ENCODE assay signal across 10 cellular contexts in genomic region chr9:134408389-134408788, GRCh38.
DNase-seq lines count a peak whose midpoint lies in the region; ATAC-seq, FAIRE-seq and TF ChIP-seq lines count a peak whose summit lies in the region.
"Had no signal": no experiment of that assay in that cellular context is flagged by ENCODE, and none has a peak within 500 bp of the region (broad histone marks: within the 10 kb centered on the region; RNA-seq: fewer than 3 reads in every experiment).

No MANE protein-coding gene starts in this region.

- H3K9me3 ChIP-seq in GM12878 (replicated peaks; ENCODE audit: control insufficient read depth, insufficient read depth, low read length) (no peaks in the 10 kb centered on the region), mesenchymal stem cell (ENCODE audit: control insufficient read depth, low read length) (no peaks in the 10 kb centered on the region), vagina (no peaks in the 10 kb centered on the region), HAP-1 (no peaks in the 10 kb centered on the region)

- H2BK12ac ChIP-seq in mesenchymal stem cell (ENCODE audit: low read length in 2 of 2) = peak overlapping the region in 1 of 2 experiments; percentile 90

- no peak overlapping the region for H3K9ac ChIP-seq in GM12878 (ENCODE audit: control insufficient read depth, insufficient read depth, low read length)
- no peak overlapping the region for H3K9ac ChIP-seq in mesenchymal stem cell (ENCODE audit: low read length)

- TF ChIP-seq RAD21 in GM12878 (IDR thresholded peaks at IDR 0.05; ENCODE audit: insufficient read depth, low read depth, low read length) = 0 out of 2 replicates have a peak, but pooled peaks have one; percentile 11

- H3K27ac Mint-ChIP-seq in natural killer cell = peak overlapping the region in 1 of 2 donors; percentile 80
- H3K27ac Mint-ChIP-seq in natural killer cell treated with Interleukin-12 subunit alpha and Interleukin-12 subunit beta and Interleukin-15 and Interleukin-18, amount 100 ng/mL, for 72 hours = no peak overlapping the region

- H2AFZ ChIP-seq in GM12878 (ENCODE audit: control insufficient read depth, low read depth, low read length) (no peak overlapping the region), mesenchymal stem cell (ENCODE audit: low read depth, low read length) (no peak overlapping the region)

- RAD21 ChIA-PET in GM12878 (lab: Charles Lee; ENCODE audit: unreplicated experiment) = no interaction called here

- no peak for DNase-seq in natural killer cell
- no peak for DNase-seq in natural killer cell treated with Interleukin-12 subunit alpha and Interleukin-12 subunit beta and Interleukin-15 and Interleukin-18, amount 100 ng/mL, for 72 hours (ENCODE audit: low spot score)
- no peak for DNase-seq in GM12878 (ENCODE audit: low read depth, low spot score)
- DNase-seq in mesenchymal stem cell = no peak
- DNase-seq in vagina (ENCODE audit: extremely low spot score in 2 of 2) = no peak
- no peak for DNase-seq in HAP-1 (ENCODE audit: low spot score in 2 of 2)
- no peak for DNase-seq in globus pallidus (ENCODE audit: low spot score)
- DNase-seq: Karpas-422 had no signal

- H3K27ac ChIP-seq in GM12878 (ENCODE audit: control insufficient read depth, insufficient read depth) (no peak overlapping the region), mesenchymal stem cell (ENCODE audit: low read length, poor library complexity, severe bottlenecking) (no peak overlapping the region), vagina (peak overlapping the region; percentile 80)

- H3K4me2 ChIP-seq in GM12878 (ENCODE audit: control insufficient read depth, insufficient read depth) (no peak overlapping the region), mesenchymal stem cell (ENCODE audit: low read length, poor library complexity, severe bottlenecking) (no peak overlapping the region)

- H3K4me1 ChIP-seq in GM12878 (ENCODE audit: control insufficient read depth, insufficient read depth, low read length) = peaks cover 47% of the 10 kb centered on the region
- H3K4me1 ChIP-seq in mesenchymal stem cell (ENCODE audit: control insufficient read depth, insufficient read depth, low read depth, low read length) = peaks cover 65% of the 10 kb centered on the region
- peaks cover 100% of the 10 kb centered on the region for H3K4me1 ChIP-seq in vagina
- H3K4me1 ChIP-seq in HAP-1 = peaks cover 9% of the 10 kb centered on the region

- H3K4me1 Mint-ChIP-seq in natural killer cell = peaks cover 40 to 68% of the 10 kb centered on the region in 2 donors
- peaks cover 41% of the 10 kb centered on the region in 2 donors for H3K4me1 Mint-ChIP-seq in natural killer cell treated with Interleukin-12 subunit alpha and Interleukin-12 subunit beta and Interleukin-15 and Interleukin-18, amount 100 ng/mL, for 72 hours (ENCODE audit: low read depth in 2 of 2)

- peak overlapping the region; percentile 33 for H2BK15ac ChIP-seq in mesenchymal stem cell (ENCODE audit: low read depth, poor library complexity, severe bottlenecking)

- H4K20me1 ChIP-seq in GM12878 (ENCODE audit: control insufficient read depth, insufficient read depth) = no peaks in the 10 kb centered on the region

- intact Hi-C loops in natural killer cell (cut with micrococcal nuclease) = loop anchor here (5.0 kb wide), 1 partner anchor 34 kb away; no protein-coding TSS in a partner anchor
- intact Hi-C loops in GM12878 (cut with micrococcal nuclease; ENCODE audit: unreplicated experiment) = no loop called here
- intact Hi-C loops in vagina (cut with DNase I) = no loop called here

- TF ChIP-seq CTCF in natural killer cell (IDR thresholded peaks at IDR 0.05) = no peak
- TF ChIP-seq CTCF in GM12878 (IDR thresholded peaks at IDR 0.05 in 2 of 3, conservative IDR thresholded peaks at IDR 0.05 in 1 of 3; ENCODE audit: control insufficient read depth in 2 of 3, extremely low read depth in 1 of 3, insufficient read depth in 1 of 3, low read depth in 3 of 3, low read length in 3 of 3) = no peak
- no peak for TF ChIP-seq CTCF in vagina (IDR thresholded peaks at IDR 0.05)

- H3K79me1 ChIP-seq in mesenchymal stem cell (replicated peaks; ENCODE audit: low read length, poor library complexity, severe bottlenecking) = peaks cover 61% of the 10 kb centered on the region

- no peak overlapping the region for H3K23ac ChIP-seq in mesenchymal stem cell (ENCODE audit: low read length in 2 of 2)

- no peaks in the 10 kb centered on the region for H3K36me3 Mint-ChIP-seq in natural killer cell
- H3K36me3 Mint-ChIP-seq in natural killer cell treated with Interleukin-12 subunit alpha and Interleukin-12 subunit beta and Interleukin-15 and Interleukin-18, amount 100 ng/mL, for 72 hours = no peaks in the 10 kb centered on the region

- CTCF ChIA-PET in GM12878 (lab: Yijun Ruan, JAX) = no interaction called here

- TF ChIP-seq EP300 in GM12878 (IDR thresholded peaks at IDR 0.05; ENCODE audit: borderline replicate concordance in 1 of 2, control insufficient read depth in 1 of 2, low read depth in 2 of 2, low read length in 2 of 2) = no peak

- H3K27me3 Mint-ChIP-seq in natural killer cell (ENCODE audit: low read depth in 2 of 2) = no peaks in the 10 kb centered on the region
- H3K27me3 Mint-ChIP-seq in natural killer cell treated with Interleukin-12 subunit alpha and Interleukin-12 subunit beta and Interleukin-15 and Interleukin-18, amount 100 ng/mL, for 72 hours = peaks cover 0 to 2% of the 10 kb centered on the region in 2 donors

- peak overlapping the region in 1 of 2 experiments; percentile 88 for H3K18ac ChIP-seq in mesenchymal stem cell (ENCODE audit: low read depth in 1 of 2, low read length in 2 of 2)

- no TSS peak for BruUV-seq in GM12878 (replicated peaks; lab: Mats Ljungman, UMichigan)

- H3K27me3 ChIP-seq in GM12878 (replicated peaks in 1 of 2; ENCODE audit: control insufficient read depth in 2 of 2, insufficient read depth in 2 of 2, low read length in 1 of 2) (no peaks in the 10 kb centered on the region), mesenchymal stem cell (ENCODE audit: control insufficient read depth in 1 of 2, insufficient read depth in 1 of 2, low read length in 2 of 2) (no peaks in the 10 kb centered on the region), vagina (no peaks in the 10 kb centered on the region), HAP-1 (ENCODE audit: low read depth) (no peaks in the 10 kb centered on the region)

- POLR2A ChIA-PET in GM12878 (lab: Charles Lee) = no interaction called here

- FAIRE-seq in GM12878 (lab: Jason Lieb, UNC) = no peak
- FAIRE-seq: bronchial epithelial cell had no signal

- peak overlapping the region in 1 of 2 experiments; percentile 68 for H3K4ac ChIP-seq in mesenchymal stem cell (ENCODE audit: low read depth in 1 of 2, low read length in 2 of 2)

- no peak overlapping the region for H3K4me3 ChIP-seq in GM12878
- no peak overlapping the region for H3K4me3 ChIP-seq in mesenchymal stem cell (ENCODE audit: insufficient read depth in 1 of 2, low read depth in 1 of 2, low read length in 2 of 2)
- H3K4me3 ChIP-seq in vagina = no peak overlapping the region
- no peak overlapping the region for H3K4me3 ChIP-seq in HAP-1

- peak overlapping the region; percentile 13 for H3K4me3 Mint-ChIP-seq in natural killer cell
- H3K4me3 Mint-ChIP-seq in natural killer cell treated with Interleukin-12 subunit alpha and Interleukin-12 subunit beta and Interleukin-15 and Interleukin-18, amount 100 ng/mL, for 72 hours = no peak overlapping the region

- H2BK5ac ChIP-seq in mesenchymal stem cell (ENCODE audit: low read depth, low read length, poor library complexity, severe bottlenecking) = no peak overlapping the region

- H4K8ac ChIP-seq in mesenchymal stem cell (ENCODE audit: low read length) = peak overlapping the region; percentile 12

- TF ChIP-seq POLR2A in GM12878 (IDR thresholded peaks at IDR 0.05; ENCODE audit: low read depth, low read length) (no peak), vagina (IDR thresholded peaks at IDR 0.05) (no peak)

- H2AK5ac ChIP-seq in mesenchymal stem cell (ENCODE audit: low read length, severe bottlenecking) = no peak overlapping the region

- in situ Hi-C loops in GM12878 (cut with MboI) = no loop called here
- in situ Hi-C loops in HAP-1 (cut with MboI; ENCODE audit: low sequenced_read_pairs) = no loop called here

- 94% methylated on average over 9 of the region's 9 CpGs for WGBS in GM12878 (ENCODE audit: insufficient coverage, insufficient replicate concordance, low lambda C conversion rate, missing lambda C conversion rate)
- 94% methylated on average over 9 of the region's 9 CpGs for WGBS in mesenchymal stem cell

- H3K9me3 Mint-ChIP-seq in natural killer cell = no peaks in the 10 kb centered on the region
- no peaks in the 10 kb centered on the region for H3K9me3 Mint-ChIP-seq in natural killer cell treated with Interleukin-12 subunit alpha and Interleukin-12 subunit beta and Interleukin-15 and Interleukin-18, amount 100 ng/mL, for 72 hours

- H3K36me3 ChIP-seq in GM12878 (ENCODE audit: control insufficient read depth in 2 of 2, insufficient read depth in 2 of 2, low read length in 1 of 2) (peaks cover 8 to 9% of the 10 kb centered on the region in 2 experiments; a peak in 3 of 4 replicates), mesenchymal stem cell (ENCODE audit: control insufficient read depth in 1 of 2, insufficient read depth in 2 of 2, low read depth in 1 of 2, low read length in 2 of 2) (peaks cover 10 to 78% of the 10 kb centered on the region in 2 experiments), vagina (peaks cover 0 to 6% of the 10 kb centered on the region in 2 donors), HAP-1 (replicated peaks) (no peaks in the 10 kb centered on the region)

- peaks cover 19% of the 10 kb centered on the region for H3K79me2 ChIP-seq in GM12878 (ENCODE audit: control insufficient read depth, insufficient read depth, low read length)

- ATAC-seq in natural killer cell (no peak), GM12878 (no peak), HG03097 (IDR thresholded peaks at IDR 0.05; ENCODE audit: low FRiP score, unreplicated experiment) (no peak)
- ATAC-seq in natural killer cell treated with Interleukin-12 subunit alpha and Interleukin-12 subunit beta and Interleukin-15 and Interleukin-18, amount 100 ng/mL, for 72 hours = no peak

- SMC1A ChIA-PET in GM12878 (lab: Charles Lee; ENCODE audit: uncharacterized antibody, unreplicated experiment) = interaction anchor here (1.1 kb wide), 1 partner anchor 17 kb away, joined by 3 read pairs; no protein-coding TSS in a partner anchor

- H4K91ac ChIP-seq in mesenchymal stem cell (ENCODE audit: low read length) = peak overlapping the region; percentile 92

- H3K14ac ChIP-seq in mesenchymal stem cell (ENCODE audit: low read length in 2 of 2) = peak overlapping the region in 1 of 2 experiments; percentile 56

- H2BK120ac ChIP-seq in mesenchymal stem cell (ENCODE audit: low read depth, low read length) = peak overlapping the region; percentile 78

TF ChIP-seq in GM12878, 131 proteins besides CTCF, POLR2A, EP300 and RAD21 (continues in another document):
- TF ChIP-seq POLR2AphosphoS5 (IDR thresholded peaks at IDR 0.05; ENCODE audit: low read length) = no peak
- no peak for TF ChIP-seq BCL11A (IDR thresholded peaks at IDR 0.05; ENCODE audit: low read depth, low read length)
- TF ChIP-seq HCFC1 (IDR thresholded peaks at IDR 0.05; ENCODE audit: low read length) = no peak
